Comparison of ENCODE assay signal across 32 cellular contexts in genomic region chr1:41368384-41368783, GRCh38. TPM values are rescaled to one million over a fixed set of nuclear protein-coding genes. Genes with fewer than 3 reads are reported as not detected.
DNase-seq lines count a peak whose midpoint lies in the region; ATAC-seq, FAIRE-seq and TF ChIP-seq lines count a peak whose summit lies in the region.
"Had no signal": no experiment of that assay in that cellular context is flagged by ENCODE, and none has a peak within 500 bp of the region (broad histone marks: within the 10 kb centered on the region; RNA-seq: fewer than 3 reads in every experiment).

No MANE protein-coding gene starts in this region.

- no peaks in the 10 kb centered on the region for H3K9me1 ChIP-seq in K562 (ENCODE audit: control insufficient read depth, insufficient read depth, low read length)

- peaks cover 22% of the 10 kb centered on the region for H4K20me1 ChIP-seq in K562 (replicated peaks; ENCODE audit: control insufficient read depth, insufficient read depth, low read length)

- DNase-seq in NCI-H748 (lab: John Stamatoyannopoulos, UW; ENCODE audit: unreplicated experiment) (peak; percentile 72), NCI-H748 treated with DMSO at 0.1 percent for 48 hours (lab: John Stamatoyannopoulos, UW) (no peak), NAMALWA (ENCODE audit: low spot score) (peak; percentile 41), K562 (ENCODE audit: extremely low read depth in 1 of 4, low spot score in 3 of 4) (no peak), type B pancreatic cell (ENCODE audit: extremely low spot score, unreplicated experiment) (no peak), immature natural killer cell (no peak), T-cell (no peak)
- DNase-seq: ACHN; activated CD4-positive, alpha-beta memory T cell treated with anti-CD3 and anti-CD28 coated beads, Interleukin-2, amount 10 ng/mL, durations not matched to agents 7 days and 5 days; activated CD4-positive, CD25-positive, alpha-beta regulatory T cell treated with anti-CD3 and anti-CD28 coated beads, Interleukin-2, amount 50 U/mL, for 72 hours; activated CD8-positive, alpha-beta memory T cell treated with anti-CD3 and anti-CD28 coated beads, Interleukin-2, amount 50 U/mL, for 48 hours; activated naive CD4-positive, alpha-beta T cell treated with Interleukin-2 at 50 U/mL for 16 hours; CD8-positive, alpha-beta memory T cell; cortex of kidney; effector memory CD8-positive, alpha-beta T cell; erythroblast; HCEC 1CT; Kasumi-1; NCI-H2029; NCI-H446 treated with DMSO at 0.1 percent for 48 hours; SHP77; small intestine; stimulated activated naive CD8-positive, alpha-beta T cell treated with anti-CD3 and anti-CD28 coated beads, Interleukin-15, Interleukin-2, amounts not matched to agents 100 U/mL and 50 U/mL, for 24 hours; T-helper 2 cell had no signal

- H2AFZ ChIP-seq in K562 (ENCODE audit: low read depth, low read length) = no peak overlapping the region

- TF ChIP-seq POLR2A in K562 (conservative IDR thresholded peaks at IDR 0.05) = no peak

- ATAC-seq in K562 (no peak), T-cell (replicated peaks in 1 of 4) (no peak), HG02642 (IDR thresholded peaks at IDR 0.05; ENCODE audit: poor library complexity, unreplicated experiment) (no peak)
- ATAC-seq: effector memory CD8-positive, alpha-beta T cell; left lobe of liver; stimulated activated naive CD8-positive, alpha-beta T cell treated with anti-CD3 and anti-CD28 coated beads, Interleukin-15, Interleukin-2, amounts not matched to agents 100 U/mL and 50 U/mL, for 24 hours had no signal

- H3K9me3 ChIP-seq in K562 (replicated peaks; ENCODE audit: control insufficient read depth, insufficient read depth, low read depth, low read length) = no peaks in the 10 kb centered on the region
- H3K9me3 ChIP-seq: thoracic aorta had no signal

- H3K4me1 ChIP-seq in K562 (replicated peaks in 1 of 2; ENCODE audit: control insufficient read depth in 2 of 2, insufficient read depth in 2 of 2, low read length in 2 of 2) = peaks cover 10 to 28% of the 10 kb centered on the region in 2 experiments; a peak in 4 of 5 replicates

- no peak for TF ChIP-seq EP300 in K562 (IDR thresholded peaks at IDR 0.05; ENCODE audit: low read length)

- TF ChIP-seq CTCF in K562 (IDR thresholded peaks at IDR 0.05 in 2 of 3, conservative IDR thresholded peaks at IDR 0.05 in 1 of 3; ENCODE audit: insufficient read depth in 2 of 3, low read depth in 1 of 3, low read length in 3 of 3) (no peak), type B pancreatic cell (conservative IDR thresholded peaks at IDR 0.05) (no peak)

- H3K9me3 Mint-ChIP-seq in type B pancreatic cell (no peaks in the 10 kb centered on the region), immature natural killer cell (no peaks in the 10 kb centered on the region), T-cell (no peaks in the 10 kb centered on the region)
- H3K9me3 Mint-ChIP-seq: activated CD4-positive, alpha-beta memory T cell treated with anti-CD3 and anti-CD28 coated beads, Interleukin-2, amount 10 ng/mL, durations not matched to agents 7 days and 5 days; activated T-helper 1 cell treated with anti-CD3 and anti-CD28 coated beads, Interleukin-12 subunit alpha, Interleukin-12 subunit beta, Interleukin-2, Interleukin-4 antibody, amounts not matched to agents 30 ng/mL and 10 ng/mL and 1 ng/mL, durations not matched to agents 14 hours and 24 hours and 36 hours; CD8-positive, alpha-beta memory T cell; effector memory CD8-positive, alpha-beta T cell; memory B cell had no signal

- intact Hi-C loops in K562 (cut with micrococcal nuclease) = no loop called here

- CTCF ChIA-PET in K562 (lab: Yijun Ruan, JAX; ENCODE audit: low intra/inter-chr PET ratio) = no interaction called here
- CTCF ChIA-PET in T-cell (lab: Charles Lee) = no interaction called here

- H3K9ac ChIP-seq in K562 (ENCODE audit: insufficient read depth in 1 of 2, low read depth in 2 of 2, low read length in 2 of 2) = no peak overlapping the region

- H3K4me3 Mint-ChIP-seq in type B pancreatic cell (peak overlapping the region; percentile 79), immature natural killer cell (no peak overlapping the region), T-cell (no peak overlapping the region)
- H3K4me3 Mint-ChIP-seq: activated CD4-positive, alpha-beta memory T cell treated with anti-CD3 and anti-CD28 coated beads, Interleukin-2, amount 10 ng/mL, durations not matched to agents 7 days and 5 days; activated T-helper 1 cell treated with anti-CD3 and anti-CD28 coated beads, Interleukin-12 subunit alpha, Interleukin-12 subunit beta, Interleukin-2, Interleukin-4 antibody, amounts not matched to agents 30 ng/mL and 10 ng/mL and 1 ng/mL, durations not matched to agents 14 hours and 24 hours and 36 hours; B cell; memory B cell had no signal

- no peak overlapping the region for H3K4me3 ChIP-seq in K562
- H3K4me3 ChIP-seq: thoracic aorta had no signal

- WGBS in K562 (ENCODE audit: insufficient coverage, low coverage, missing lambda C conversion rate) = no CpG with 5 or more reads among the region's 1 CpG

- FAIRE-seq in K562 (lab: Jason Lieb, UNC) = no peak
- FAIRE-seq: islet of Langerhans, small intestine had no signal

- POLR2A ChIA-PET in K562 (lab: Yijun Ruan, JAX) = no interaction called here
- POLR2A ChIA-PET in T-cell (lab: Charles Lee) = no interaction called here

- H3K27me3 Mint-ChIP-seq in type B pancreatic cell (peaks cover 16% of the 10 kb centered on the region), immature natural killer cell (ENCODE audit: low read depth in 3 of 3) (peaks cover 7 to 19% (median 14%) of the 10 kb centered on the region in 3 donors), T-cell (peaks cover 8 to 58% of the 10 kb centered on the region in 2 donors)

- no peak for TF ChIP-seq RAD21 in K562 (CRISPR knock-in tag; conservative IDR thresholded peaks at IDR 0.05 in 1 of 2, IDR thresholded peaks at IDR 0.05 in 1 of 2)

- H3K36me3 ChIP-seq in K562 (ENCODE audit: control insufficient read depth, insufficient read depth, low read length) = no peaks in the 10 kb centered on the region
- H3K36me3 ChIP-seq: thoracic aorta had no signal

- H3K36me3 Mint-ChIP-seq in type B pancreatic cell = peaks cover 3% of the 10 kb centered on the region
- H3K36me3 Mint-ChIP-seq in immature natural killer cell = no peaks in the 10 kb centered on the region
- no peaks in the 10 kb centered on the region for H3K36me3 Mint-ChIP-seq in T-cell
- H3K36me3 Mint-ChIP-seq: CD8-positive, alpha-beta memory T cell; memory B cell had no signal

- H3K27me3 ChIP-seq in K562 (ENCODE audit: control insufficient read depth in 2 of 2, insufficient read depth in 2 of 2, low read length in 2 of 2) = peaks cover 2 to 44% of the 10 kb centered on the region in 2 experiments; a peak in 4 of 5 replicates

- H3K4me1 Mint-ChIP-seq in type B pancreatic cell (ENCODE audit: unreplicated experiment) (peaks cover 55% of the 10 kb centered on the region), immature natural killer cell (peaks cover 6 to 11% of the 10 kb centered on the region in 2 donors), T-cell (peaks cover 8 to 23% (median 22%) of the 10 kb centered on the region in 3 donors)

- no peak overlapping the region for H3K27ac ChIP-seq in K562 (ENCODE audit: extremely low read depth, low read depth, low read length)
- H3K27ac ChIP-seq: thoracic aorta had no signal

- no peaks in the 10 kb centered on the region for H3K79me2 ChIP-seq in K562 (ENCODE audit: control insufficient read depth, insufficient read depth, low read length)

- peak overlapping the region; percentile 61 for H3K27ac Mint-ChIP-seq in type B pancreatic cell
- H3K27ac Mint-ChIP-seq in immature natural killer cell = no peak overlapping the region
- no peak overlapping the region for H3K27ac Mint-ChIP-seq in T-cell
- H3K27ac Mint-ChIP-seq: activated CD4-positive, alpha-beta memory T cell treated with anti-CD3 and anti-CD28 coated beads, Interleukin-2, amount 10 ng/mL, durations not matched to agents 7 days and 5 days; activated T-helper 1 cell treated with anti-CD3 and anti-CD28 coated beads, Interleukin-12 subunit alpha, Interleukin-12 subunit beta, Interleukin-2, Interleukin-4 antibody, amounts not matched to agents 30 ng/mL and 10 ng/mL and 1 ng/mL, durations not matched to agents 14 hours and 24 hours and 36 hours; B cell; memory B cell had no signal

- no peak overlapping the region for H3K4me2 ChIP-seq in K562 (ENCODE audit: insufficient read depth, low read length)

- in situ Hi-C loops in K562 (cut with MboI) = no loop called here

- BruUV-seq in K562 (replicated peaks; lab: Mats Ljungman, UMichigan) = no TSS peak

TF ChIP-seq in K562, 482 proteins besides CTCF, POLR2A, EP300 and RAD21:
- no peak for TF ChIP-seq ZNF134 (CRISPR knock-in tag; conservative IDR thresholded peaks at IDR 0.05)
- peak; percentile 70 for TF ChIP-seq RFX1 (IDR thresholded peaks at IDR 0.05)

RNA-seq across cellular contexts. Expression of gene FOXO6, which starts 7.2 kb away (rescaled TPM):
- total RNA-seq in K562 (2011; cell fraction: chromatin; rRNA removed; ENCODE audit: low replicate concordance) = not detected in 2 replicates
- total RNA-seq in K562 (2011; cell fraction: nucleolus; rRNA removed) = 0.17 and 0.53 TPM in 2 replicates
- not detected in 2 replicates for total RNA-seq in K562 (2011; cell fraction: nucleoplasm; rRNA removed)
- total RNA-seq in K562 (2014; rRNA removed) (0.08 TPM in 1 of 2 replicates, not detected in the other), K562 (2014; rRNA removed; fragmentation: Illumina TruSeq; extraction: Trizol) (not detected in 2 replicates), K562 (2015; rRNA removed; fragmentation: Illumina TruSeq; extraction: Trizol) (0.04 TPM in 1 of 2 replicates, not detected in the other), K562 (2021) (0.31 and 0.38 TPM in 2 replicates), type B pancreatic cell (ENCODE audit: low replicate concordance) (9.9 and 21.1 TPM in 2 replicates), T-cell (under 1 TPM in 3 of 5 donors, not detected in 2; 0.13 to 0.70 (median 0.63) TPM)
- polyA plus RNA-seq in K562 (2011; rRNA removed) (not detected in 2 replicates), K562 (2014; fragmentation: Illumina TruSeq; extraction: Trizol) (0.10 TPM in 1 of 2 replicates, not detected in the other), K562 (2014; fragmentation: Nextera tagmentation; extraction: Ambion mirVana) (not detected), K562 (2014; rRNA removed) (0.13 and 0.43 TPM in 2 replicates), immature natural killer cell (not detected)
- polyA plus RNA-seq in K562 (2011; cell fraction: cytosol; rRNA removed) = not detected in 2 replicates
- polyA plus RNA-seq in K562 (2011; cell fraction: nucleus; rRNA removed) = 0.04 and 0.06 TPM in 2 replicates
- polyA plus RNA-seq in K562 (2012) = 0.18 and 0.51 TPM in 2 replicates
- polyA minus RNA-seq in K562 (2011; rRNA and poly(A)+ RNA removed) = 0.14 TPM in 1 of 2 replicates, not detected in the other
- polyA minus RNA-seq in K562 (2011; cell fraction: cytosol; rRNA and poly(A)+ RNA removed) = not detected in 2 replicates
- 0.22 and 0.27 TPM in 2 replicates for polyA minus RNA-seq in K562 (2011; cell fraction: nucleus; rRNA and poly(A)+ RNA removed)
- total RNA-seq: activated T-helper 1 cell treated with anti-CD3 and anti-CD28 coated beads, Interleukin-12 subunit alpha, Interleukin-12 subunit beta, Interleukin-2, Interleukin-4 antibody, amounts not matched to agents 30 ng/mL and 10 ng/mL and 1 ng/mL, durations not matched to agents 14 hours and 24 hours and 36 hours; glomerular endothelial cell had no signal
- polyA plus RNA-seq: CD8-positive, alpha-beta memory T cell had no signal

Comparison
In these comparisons a context has a peak if more than half of its experiments do, and no peak if none do; other contexts are left out.
1. DNase-seq: peak in NCI-H748 (single experiment) and NAMALWA (single experiment); none in NCI-H748 treated with DMSO at 0.1 percent for 48 hours (single experiment), K562 (0 of 4), type B pancreatic cell (single experiment), immature natural killer cell (0 of 3) and T-cell (0 of 34).